Comparison of ENCODE assay signal across 9 cellular contexts in the genomic region with DNA sequence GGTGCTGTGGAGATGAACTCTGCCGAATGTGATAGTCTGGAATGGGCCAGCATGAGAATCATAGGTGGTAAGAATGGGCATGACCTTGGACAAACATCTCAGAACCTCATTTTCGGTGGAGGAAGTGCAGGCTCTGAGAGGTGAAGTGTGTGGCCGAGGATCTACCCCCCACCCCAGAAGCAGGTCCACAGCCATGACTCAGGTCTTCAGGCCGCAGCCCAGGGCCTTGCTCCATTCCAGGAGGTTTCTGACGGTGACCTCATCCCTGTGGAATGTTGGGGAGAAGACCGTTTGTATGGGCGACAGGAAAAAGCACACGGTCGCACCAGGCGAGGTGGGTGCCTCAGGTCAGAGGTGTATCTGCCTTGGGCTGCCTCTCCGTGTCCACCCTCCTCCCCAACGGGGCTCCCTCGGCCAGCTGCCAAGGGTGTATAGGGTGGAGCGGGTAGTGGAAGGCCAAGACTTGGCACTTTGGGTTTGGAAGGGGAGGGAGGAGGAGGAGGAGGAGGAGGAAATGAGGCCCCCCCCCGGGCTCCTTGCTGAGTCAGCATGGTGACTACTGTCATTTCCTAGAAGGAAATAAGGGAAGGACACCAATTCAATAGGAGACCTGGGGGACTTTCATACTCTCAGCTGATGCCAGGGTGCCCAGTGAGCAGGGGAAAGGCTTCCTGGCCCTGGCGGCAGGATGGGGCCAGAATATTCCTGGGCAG.
DNase-seq lines count a peak whose midpoint lies in the region; ATAC-seq, FAIRE-seq and TF ChIP-seq lines count a peak whose summit lies in the region.
"Had no signal": no experiment of that assay in that cellular context is flagged by ENCODE, and none has a peak within 500 bp of the region (broad histone marks: within the 10 kb centered on the region; RNA-seq: fewer than 3 reads in every experiment).

No MANE protein-coding gene starts in this region.

- peak; percentile 76 for FAIRE-seq in G401.6 (lab: Jason Lieb, UNC)
- FAIRE-seq: endometrium had no signal

- H3K27me3 ChIP-seq in cardiac muscle cell = no peaks in the 10 kb centered on the region

- H3K4me3 ChIP-seq in cardiac muscle cell = no peak overlapping the region

- no peaks in the 10 kb centered on the region for H3K9me3 ChIP-seq in cardiac muscle cell (ENCODE audit: low read depth)

- POLR2A ChIA-PET in GM10248 (lab: Yijun Ruan, JAX) = no interaction called here

- DNase-seq in SW 1271 (lab: John Stamatoyannopoulos, UW) (peak; percentile 91 to 94), cardiac muscle cell (ENCODE audit: low read depth in 1 of 2, low spot score in 1 of 2) (peak; percentile 48 to 95), pulmonary artery endothelial cell (ENCODE audit: low read depth, low spot score) (peak; percentile 83), GM10248 (ENCODE audit: extremely low spot score) (no peak), NCI-H446 (lab: John Stamatoyannopoulos, UW) (no peak)

- peaks cover 53% of the 10 kb centered on the region for H3K4me1 ChIP-seq in cardiac muscle cell (ENCODE audit: low read depth)

- ATAC-seq in HG03196 (IDR thresholded peaks at IDR 0.05; ENCODE audit: unreplicated experiment) (no peak), HG02973 (IDR thresholded peaks at IDR 0.05; ENCODE audit: unreplicated experiment) (no peak)

- peak overlapping the region; percentile 71 for H3K27ac ChIP-seq in cardiac muscle cell

- H3K36me3 ChIP-seq in cardiac muscle cell = no peaks in the 10 kb centered on the region

- CTCF ChIA-PET in GM10248 (lab: Yijun Ruan, JAX) = interaction anchor here (1.1 kb wide), 1 partner anchor 23 kb away, joined by 3 read pairs; no protein-coding TSS in a partner anchor

- no peak for TF ChIP-seq CTCF in cardiac muscle cell (IDR thresholded peaks at IDR 0.05; ENCODE audit: low read depth, low read length)
- TF ChIP-seq CTCF in GM10248 (IDR thresholded peaks at IDR 0.05; ENCODE audit: control extremely low read depth, extremely low read depth, low read depth, missing control alignments) = no peak

Comparison
In these comparisons a context has a peak if more than half of its experiments do, and no peak if none do; other contexts are left out.
1. DNase-seq: peak in SW 1271 (2 of 2), cardiac muscle cell (2 of 2) and pulmonary artery endothelial cell (single experiment); none in GM10248 (single experiment) and NCI-H446 (0 of 2).